In the genomic region with DNA sequence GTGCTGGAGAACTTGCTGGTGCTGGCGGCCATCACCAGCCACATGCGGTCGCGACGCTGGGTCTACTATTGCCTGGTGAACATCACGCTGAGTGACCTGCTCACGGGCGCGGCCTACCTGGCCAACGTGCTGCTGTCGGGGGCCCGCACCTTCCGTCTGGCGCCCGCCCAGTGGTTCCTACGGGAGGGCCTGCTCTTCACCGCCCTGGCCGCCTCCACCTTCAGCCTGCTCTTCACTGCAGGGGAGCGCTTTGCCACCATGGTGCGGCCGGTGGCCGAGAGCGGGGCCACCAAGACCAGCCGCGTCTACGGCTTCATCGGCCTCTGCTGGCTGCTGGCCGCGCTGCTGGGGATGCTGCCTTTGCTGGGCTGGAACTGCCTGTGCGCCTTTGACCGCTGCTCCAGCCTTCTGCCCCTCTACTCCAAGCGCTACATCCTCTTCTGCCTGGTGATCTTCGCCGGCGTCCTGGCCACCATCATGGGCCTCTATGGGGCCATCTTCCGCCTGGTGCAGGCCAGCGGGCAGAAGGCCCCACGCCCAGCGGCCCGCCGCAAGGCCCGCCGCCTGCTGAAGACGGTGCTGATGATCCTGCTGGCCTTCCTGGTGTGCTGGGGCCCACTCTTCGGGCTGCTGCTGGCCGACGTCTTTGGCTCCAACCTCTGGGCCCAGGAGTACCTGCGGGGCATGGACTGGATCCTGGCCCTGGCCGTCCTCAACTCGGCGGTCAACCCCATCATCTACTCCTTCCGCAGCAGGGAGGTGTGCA, we compare ENCODE assay signal across 7 cellular contexts. TPM values are rescaled to one million over a fixed set of nuclear protein-coding genes. Genes with fewer than 3 reads are reported as not detected.
DNase-seq lines count a peak whose midpoint lies in the region; ATAC-seq and TF ChIP-seq lines count a peak whose summit lies in the region.

No MANE protein-coding gene starts in this region.

- H3K27me3 ChIP-seq in colonic mucosa, result no peaks in the 10 kb centered on the region

- peak; percentile 10 for ATAC-seq in GM18867 (IDR thresholded peaks at IDR 0.05; ENCODE audit: unreplicated experiment)

- intact Hi-C loops in colonic mucosa (cut with DNase I), result no loop called here

- peak; percentile 23 to 43 for DNase-seq in Kasumi-1 (lab: John Stamatoyannopoulos, UW)
- no peak for DNase-seq in colonic mucosa
- peak; percentile 56 for DNase-seq in stimulated activated CD8-positive, alpha-beta memory T cell treated with anti-CD3 and anti-CD28 coated beads, Interleukin-4, amount 100 ng/mL, for 48 hours
- no peak for DNase-seq in GM19238 (ENCODE audit: insufficient read length, low spot score)
- DNase-seq in HPDE6-E6E7 (ENCODE audit: extremely low spot score), result no peak
- DNase-seq in G401 (ENCODE audit: low spot score), result no peak

- H3K27ac ChIP-seq in colonic mucosa, result peak overlapping the region; percentile 69

- in situ Hi-C loops in G401 (cut with HindIII; ENCODE audit: low sequenced_read_pairs), result no loop called here

- H3K4me1 ChIP-seq in colonic mucosa, result peaks cover 3% of the 10 kb centered on the region

- H3K4me3 ChIP-seq in colonic mucosa, result peak overlapping the region; percentile 40

- no peaks in the 10 kb centered on the region for H3K36me3 ChIP-seq in colonic mucosa

- no peaks in the 10 kb centered on the region for H3K9me3 ChIP-seq in colonic mucosa

- peak overlapping the region in 1 of 2 donors; percentile 73 for H3K9ac ChIP-seq in colonic mucosa (ENCODE audit: low read depth in 2 of 2, low read length in 2 of 2)

- TF ChIP-seq CTCF in colonic mucosa (IDR thresholded peaks at IDR 0.05), result no peak

RNA-seq across cellular contexts. Expression of gene S1PR4, which starts 0.6 kb away (rescaled TPM):
- total RNA-seq in colonic mucosa, result 1 to 10 TPM in 1 of 2 donors, under 1 TPM in 1; 0.96 to 1.1 TPM
- total RNA-seq in G401 (2014; rRNA removed; shearing (Covaris generic)), result not detected in 2 replicates

RNA-seq across cellular contexts. Expression of gene NCLN, which starts 6.6 kb away (rescaled TPM):
- 100 to 1,000 TPM in 1 of 2 donors, 10 to 100 TPM in 1; 75.0 to 195 TPM for total RNA-seq in colonic mucosa
- 77.5 and 82.5 TPM in 2 replicates for total RNA-seq in G401 (2014; rRNA removed; shearing (Covaris generic))

RNA-seq across cellular contexts. Expression of gene GNA15, which starts 43.3 kb away (rescaled TPM):
- 1 to 10 TPM; 1.6 to 6.6 TPM for total RNA-seq in colonic mucosa
- 2.8 and 3.7 TPM in 2 replicates for total RNA-seq in G401 (2014; rRNA removed; shearing (Covaris generic))

RNA-seq across cellular contexts. Expression of gene CELF5, which starts 45.3 kb away (rescaled TPM):
- under 1 TPM; 0.42 to 0.59 TPM for total RNA-seq in colonic mucosa
- 1.5 and 1.7 TPM in 2 replicates for total RNA-seq in G401 (2014; rRNA removed; shearing (Covaris generic))

Comparison
In these comparisons a context has a peak if more than half of its experiments do, and no peak if none do; other contexts are left out.
1. DNase-seq: peak in Kasumi-1 (2 of 2) and stimulated activated CD8-positive, alpha-beta memory T cell treated with anti-CD3 and anti-CD28 coated beads, Interleukin-4, amount 100 ng/mL, for 48 hours (single experiment); none in colonic mucosa (single experiment), GM19238 (single experiment), HPDE6-E6E7 (single experiment) and G401 (single experiment).